14 cellular contexts compared by ENCODE assay signal in genomic region chr17:64538508-64539120, GRCh38. TPM values are rescaled to one million over a fixed set of nuclear protein-coding genes. Genes with fewer than 3 reads are reported as not detected.
DNase-seq lines count a peak whose midpoint lies in the region; ATAC-seq and TF ChIP-seq lines count a peak whose summit lies in the region.
"Had no signal": no experiment of that assay in that cellular context is flagged by ENCODE, and none has a peak within 500 bp of the region (broad histone marks: within the 10 kb centered on the region; RNA-seq: fewer than 3 reads in every experiment).

No MANE protein-coding gene starts in this region.

- H3K4me1 Mint-ChIP-seq in CD8-positive, alpha-beta memory T cell: no peaks in the 10 kb centered on the region
- no peaks in the 10 kb centered on the region for H3K4me1 Mint-ChIP-seq in activated CD8-positive, alpha-beta T cell treated with anti-CD3 and anti-CD28 coated beads, Interleukin-2, amount 10 ng/mL, durations not matched to agents 7 days and 5 days (ENCODE audit: low read depth)
- H3K4me1 Mint-ChIP-seq: neural crest cell had no signal

- H3K27me3 ChIP-seq in AG04450 (ENCODE audit: control insufficient read depth, insufficient read depth, low read length) (no peaks in the 10 kb centered on the region), left lung (no peaks in the 10 kb centered on the region)
- no peaks in the 10 kb centered on the region for H3K27me3 ChIP-seq in CD8-positive, alpha-beta memory T cell (ENCODE audit: insufficient read depth, low read length, poor library complexity, severe bottlenecking)

- no peaks in the 10 kb centered on the region for H3K9me3 Mint-ChIP-seq in CD8-positive, alpha-beta memory T cell
- H3K9me3 Mint-ChIP-seq in activated CD8-positive, alpha-beta T cell treated with anti-CD3 and anti-CD28 coated beads, Interleukin-2, amount 10 ng/mL, durations not matched to agents 7 days and 5 days (ENCODE audit: insufficient read depth): no peaks in the 10 kb centered on the region
- H3K9me3 Mint-ChIP-seq: CD8-positive, alpha-beta T cell; neural crest cell had no signal

- no peak for ATAC-seq in activated CD8-positive, alpha-beta T cell treated with anti-CD3 and anti-CD28 coated beads, Interleukin-2, amount 10 ng/mL, durations not matched to agents 7 days and 5 days
- ATAC-seq in left lung (peak; percentile 36), HG02642 (IDR thresholded peaks at IDR 0.05; ENCODE audit: poor library complexity, unreplicated experiment) (no peak), GM21576 (IDR thresholded peaks at IDR 0.05; ENCODE audit: unreplicated experiment) (no peak)
- ATAC-seq: CD8-positive, alpha-beta T cell had no signal

- no peak overlapping the region for H3K4me3 ChIP-seq in AG04450 (ENCODE audit: low read depth, low read length)
- no peak overlapping the region for H3K4me3 ChIP-seq in CD8-positive, alpha-beta memory T cell (ENCODE audit: low read length)
- no peak overlapping the region for H3K4me3 ChIP-seq in left lung

- DNase-seq in AG04450 (ENCODE audit: low read depth, low spot score) (no peak), left lung (no peak), NOMO-1 treated with DMSO at 0.1 percent for 48 hours (lab: John Stamatoyannopoulos, UW; ENCODE audit: unreplicated experiment) (no peak), midbrain (lab: John Stamatoyannopoulos, UW) (no peak)
- peak in 1 of 5 donors; percentile 1 for DNase-seq in CD8-positive, alpha-beta memory T cell
- no peak for DNase-seq in activated CD8-positive, alpha-beta T cell treated with anti-CD3 and anti-CD28 coated beads, Interleukin-2, amount 10 ng/mL, durations not matched to agents 7 days and 5 days
- DNase-seq: activated CD4-positive, alpha-beta T cell treated with anti-CD3 and anti-CD28 coated beads, Interleukin-2, amount 50 U/mL, for 4 hours; CD8-positive, alpha-beta T cell; NCI-H1092; NCI-H446; substantia nigra had no signal

- peak overlapping the region; percentile 32 for H3K27ac ChIP-seq in AG04450 (ENCODE audit: low read depth, low read length)
- H3K27ac ChIP-seq in CD8-positive, alpha-beta memory T cell (ENCODE audit: low read depth, low read length): no peak overlapping the region
- no peak overlapping the region for H3K27ac ChIP-seq in left lung

- H3K36me3 ChIP-seq in CD8-positive, alpha-beta memory T cell (ENCODE audit: insufficient read depth, low read length): peaks cover 33% of the 10 kb centered on the region
- peaks cover 0 to 92% of the 10 kb centered on the region in 2 donors for H3K36me3 ChIP-seq in left lung

- TF ChIP-seq CTCF in AG04450 (IDR thresholded peaks at IDR 0.05; ENCODE audit: low read depth, low read length) (no peak), left lung (IDR thresholded peaks at IDR 0.05) (no peak)

- CTCF ChIA-PET in AG04450 (lab: Charles Lee): no interaction called here
- CTCF ChIA-PET in CD8-positive, alpha-beta memory T cell (lab: Charles Lee): no interaction called here
- CTCF ChIA-PET in activated CD8-positive, alpha-beta T cell treated with anti-CD3 and anti-CD28 coated beads, Interleukin-2, amount 10 ng/mL, durations not matched to agents 7 days and 5 days (lab: Charles Lee): interaction anchor here (0.8 to 1.6 kb wide), 4 partner anchors 31 to 197 kb away, joined by 3 to 5 read pairs (median 3); no protein-coding TSS in a partner anchor

- H3K4me3 Mint-ChIP-seq in CD8-positive, alpha-beta memory T cell: no peak overlapping the region
- no peak overlapping the region for H3K4me3 Mint-ChIP-seq in activated CD8-positive, alpha-beta T cell treated with anti-CD3 and anti-CD28 coated beads, Interleukin-2, amount 10 ng/mL, durations not matched to agents 7 days and 5 days
- H3K4me3 Mint-ChIP-seq: CD8-positive, alpha-beta T cell; neural crest cell had no signal

- no peaks in the 10 kb centered on the region for H3K4me1 ChIP-seq in CD8-positive, alpha-beta memory T cell (ENCODE audit: insufficient read depth, low read length)
- H3K4me1 ChIP-seq in left lung: no peaks in the 10 kb centered on the region

- H3K27me3 Mint-ChIP-seq in CD8-positive, alpha-beta memory T cell: no peaks in the 10 kb centered on the region
- no peaks in the 10 kb centered on the region for H3K27me3 Mint-ChIP-seq in activated CD8-positive, alpha-beta T cell treated with anti-CD3 and anti-CD28 coated beads, Interleukin-2, amount 10 ng/mL, durations not matched to agents 7 days and 5 days (ENCODE audit: low read depth)

- H3K9me3 ChIP-seq in AG04450 (ENCODE audit: control insufficient read depth, insufficient read depth, low read length) (no peaks in the 10 kb centered on the region), left lung (no peaks in the 10 kb centered on the region)
- no peaks in the 10 kb centered on the region for H3K9me3 ChIP-seq in CD8-positive, alpha-beta memory T cell (ENCODE audit: low read length)

- peaks cover 0 to 74% (median 7%) of the 10 kb centered on the region in 3 donors for H3K36me3 Mint-ChIP-seq in CD8-positive, alpha-beta memory T cell
- H3K36me3 Mint-ChIP-seq in activated CD8-positive, alpha-beta T cell treated with anti-CD3 and anti-CD28 coated beads, Interleukin-2, amount 10 ng/mL, durations not matched to agents 7 days and 5 days (ENCODE audit: low read depth): peaks cover 47% of the 10 kb centered on the region

- intact Hi-C loops in left lung (cut with DNase I): no loop called here

- peak overlapping the region in 5 of 8 donors; percentile 6 to 85 (median 70) for H3K27ac Mint-ChIP-seq in CD8-positive, alpha-beta memory T cell
- H3K27ac Mint-ChIP-seq in activated CD8-positive, alpha-beta T cell treated with anti-CD3 and anti-CD28 coated beads, Interleukin-2, amount 10 ng/mL, durations not matched to agents 7 days and 5 days: peak overlapping the region; percentile 41
- H3K27ac Mint-ChIP-seq: CD8-positive, alpha-beta T cell had no signal

- POLR2A ChIA-PET in AG04450 (lab: Yijun Ruan, JAX): no interaction called here
- POLR2A ChIA-PET in CD8-positive, alpha-beta memory T cell (lab: Charles Lee): no interaction called here
- POLR2A ChIA-PET in activated CD8-positive, alpha-beta T cell treated with anti-CD3 and anti-CD28 coated beads, Interleukin-2, amount 10 ng/mL, durations not matched to agents 7 days and 5 days (lab: Charles Lee): interaction anchor here (0.6 kb wide), 1 partner anchor 30 kb away, joined by 3 read pairs; no protein-coding TSS in a partner anchor

RNA-seq across cellular contexts. Expression of gene CEP95, which starts 31.8 kb away (rescaled TPM):
- polyA plus RNA-seq in AG04450 (2011; rRNA removed): 18.6 and 29.8 TPM in 2 replicates
- 20.1 and 23.8 TPM in 2 replicates for polyA minus RNA-seq in AG04450 (2011; rRNA and poly(A)+ RNA removed)
- total RNA-seq in CD8-positive, alpha-beta memory T cell: 10 to 100 TPM; 39.3 to 43.5 TPM
- 15.7 TPM for polyA plus RNA-seq in CD8-positive, alpha-beta memory T cell
- 10 to 100 TPM; 49.2 to 51.7 TPM for total RNA-seq in activated CD8-positive, alpha-beta T cell treated with anti-CD3 and anti-CD28 coated beads, Interleukin-2, amount 10 ng/mL, durations not matched to agents 7 days and 5 days
- total RNA-seq in left lung: 10 to 100 TPM; 21.2 to 26.3 TPM

RNA-seq across cellular contexts. Expression of gene DDX5, which starts 32.5 kb away (rescaled TPM):
- 722 and 915 TPM in 2 replicates for polyA plus RNA-seq in AG04450 (2011; rRNA removed)
- polyA minus RNA-seq in AG04450 (2011; rRNA and poly(A)+ RNA removed): 642 and 842 TPM in 2 replicates
- 100 to 1,000 TPM; 855 to 861 TPM for total RNA-seq in CD8-positive, alpha-beta memory T cell
- 1,275 TPM for polyA plus RNA-seq in CD8-positive, alpha-beta memory T cell
- 100 to 1,000 TPM; 853 to 855 TPM for total RNA-seq in activated CD8-positive, alpha-beta T cell treated with anti-CD3 and anti-CD28 coated beads, Interleukin-2, amount 10 ng/mL, durations not matched to agents 7 days and 5 days
- total RNA-seq in left lung: 100 to 1,000 TPM; 712 to 729 TPM

RNA-seq across cellular contexts. Expression of gene POLG2, which starts 41.8 kb away (rescaled TPM):
- polyA plus RNA-seq in AG04450 (2011; rRNA removed): 6.6 and 9.2 TPM in 2 replicates
- polyA minus RNA-seq in AG04450 (2011; rRNA and poly(A)+ RNA removed): 7.4 and 8.0 TPM in 2 replicates
- 10 to 100 TPM; 26.4 to 26.5 TPM for total RNA-seq in CD8-positive, alpha-beta memory T cell
- polyA plus RNA-seq in CD8-positive, alpha-beta memory T cell: 5.3 TPM
- total RNA-seq in activated CD8-positive, alpha-beta T cell treated with anti-CD3 and anti-CD28 coated beads, Interleukin-2, amount 10 ng/mL, durations not matched to agents 7 days and 5 days: 10 to 100 TPM; 31.3 to 33.7 TPM
- total RNA-seq in left lung: 10 to 100 TPM; 12.6 to 12.8 TPM
